ENCODE assay signal across 1 cellular context in the genomic region with DNA sequence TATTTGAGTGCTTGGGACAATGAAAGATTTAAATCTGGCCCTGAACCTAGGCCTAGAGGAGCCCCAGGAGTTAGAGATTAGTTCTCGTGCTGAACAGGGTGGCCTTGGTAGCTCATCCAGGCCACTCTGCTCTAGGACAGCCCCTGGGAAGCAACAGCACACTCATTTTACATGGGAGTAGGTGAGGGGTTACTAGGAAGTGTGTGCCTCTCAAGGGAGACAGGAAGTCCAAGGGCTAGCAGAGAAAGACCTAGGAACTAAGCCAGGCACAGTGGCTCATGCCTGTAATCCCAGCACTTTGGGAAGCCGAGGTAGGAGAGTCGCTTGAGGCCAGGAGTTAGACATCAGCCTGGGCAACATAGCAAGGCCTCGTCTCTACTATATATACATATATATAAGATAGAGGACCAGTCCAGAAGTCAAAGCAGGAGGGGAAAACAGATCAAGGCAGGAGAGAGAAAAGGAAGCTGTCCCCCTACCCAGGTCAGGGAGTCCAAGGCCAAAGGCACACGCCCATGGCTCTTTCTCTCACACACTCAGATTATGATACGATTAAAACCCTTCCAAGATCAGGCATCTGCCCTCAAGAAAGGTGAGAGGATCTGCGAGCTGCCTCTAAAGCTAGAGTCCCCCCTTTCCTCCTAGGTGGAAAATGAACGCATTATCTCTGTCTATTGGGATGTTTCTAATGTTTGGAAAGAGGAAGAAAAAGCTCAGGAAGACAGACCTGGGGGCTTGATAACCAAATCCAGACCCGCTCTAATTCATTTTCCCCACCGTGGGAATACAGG.
TF ChIP-seq lines count a peak whose summit lies in the region.

No MANE protein-coding gene starts in this region.

TF ChIP-seq in K562, 482 proteins besides CTCF, POLR2A, EP300 and RAD21:
- no peak for TF ChIP-seq EWSR1 (IDR thresholded peaks at IDR 0.05; ENCODE audit: borderline replicate concordance, low read depth, partially characterized antibody)
- TF ChIP-seq PHF21A (IDR thresholded peaks at IDR 0.05; ENCODE audit: borderline replicate concordance, low read depth), result peak; percentile 12; the same call in 1 of the 2 replicates
TF ChIP-seq in K562: peak in this region for 1.
